29 cellular contexts compared by ENCODE assay signal in the genomic region with DNA sequence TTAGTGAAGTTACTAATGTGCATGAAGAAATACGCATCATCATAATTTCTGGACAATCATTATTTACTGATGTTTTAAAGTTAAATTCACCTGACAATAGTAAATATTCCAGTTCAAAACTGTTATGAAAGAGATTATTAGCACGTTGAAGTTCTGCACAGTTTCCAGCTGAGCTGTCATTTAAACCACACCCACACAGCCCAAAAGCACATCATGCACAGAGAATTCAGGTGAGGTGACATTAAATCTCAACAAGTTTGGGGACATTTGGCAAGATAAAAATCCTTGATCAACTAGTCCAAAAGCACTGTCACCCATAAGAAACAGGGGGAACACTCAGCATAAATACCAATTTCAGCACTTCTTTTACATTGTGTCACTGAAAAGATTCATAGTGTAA.
"Had no signal": no experiment of that assay in that cellular context is flagged by ENCODE, and none has a peak within 500 bp of the region (broad histone marks: within the 10 kb centered on the region; RNA-seq: fewer than 3 reads in every experiment).

No MANE protein-coding gene starts in this region.

- DNase-seq: activated B cell treated with CpG ODN at 0.5 μM for 24 hours; activated CD4-positive, alpha-beta memory T cell treated with anti-CD3 and anti-CD28 coated beads for 36 hours; activated CD4-positive, alpha-beta T cell treated with anti-CD3 and anti-CD28 coated beads for 48 hours; activated CD8-positive, alpha-beta memory T cell treated with anti-CD3 and anti-CD28 coated beads, Interleukin-2, amount 10 ng/mL, durations not matched to agents 7 days and 5 days; activated CD8-positive, alpha-beta memory T cell treated with anti-CD3 and anti-CD28 coated beads, Interleukin-2, amount 50 U/mL, for 4 hours; activated CD8-positive, alpha-beta T cell treated with anti-CD3 and anti-CD28 coated beads, Interleukin-2, amount 10 ng/mL, durations not matched to agents 7 days and 5 days; activated effector memory CD4-positive, alpha-beta T cell treated with anti-CD3 and anti-CD28 coated beads, Interleukin-2, amount 50 U/mL, for 16 hours; activated naive CD4-positive, alpha-beta T cell treated with anti-CD3 and anti-CD28 coated beads for 36 hours; activated naive CD8-positive, alpha-beta T cell treated with anti-CD3 and anti-CD28 coated beads for 36 hours; activated naive CD8-positive, alpha-beta T cell treated with anti-CD3 and anti-CD28 coated beads, Interleukin-2, amount 50 U/mL, for 24 hours; activated T-cell treated with anti-CD3 and anti-CD28 coated beads, Interleukin-2, amount 50 U/mL, for 1 hour; activated T-cell treated with anti-CD3 and anti-CD28 coated beads, Interleukin-2, amount 50 U/mL, for 48 hours; adrenal gland; amygdala; aorta; body of pancreas; dorsolateral prefrontal cortex; effector memory CD4-positive, alpha-beta T cell; endodermal cell; foreskin keratinocyte; gastrocnemius medialis; glutamatergic neuron; T-helper 1 cell; T-helper 17 cell; T1000; WERI-Rb-1 had no signal

- H3K36me3 ChIP-seq: adrenal gland, cardiac muscle cell, esophagus muscularis mucosa, gastrocnemius medialis, WERI-Rb-1 had no signal

- H3K4me3 ChIP-seq: adrenal gland, body of pancreas, cardiac muscle cell, coronary artery, dorsolateral prefrontal cortex, esophagus muscularis mucosa, gastrocnemius medialis had no signal

- H3K9me3 ChIP-seq: adrenal gland, body of pancreas, esophagus muscularis mucosa, gastrocnemius medialis had no signal

- H3K27me3 ChIP-seq: adrenal gland, body of pancreas, cardiac muscle cell, dorsolateral prefrontal cortex, esophagus muscularis mucosa, foreskin keratinocyte, gastrocnemius medialis had no signal

- H3K27ac ChIP-seq: body of pancreas, cardiac muscle cell, coronary artery, dorsolateral prefrontal cortex, esophagus muscularis mucosa, foreskin keratinocyte, gastrocnemius medialis, WERI-Rb-1 had no signal
